In the genomic region with DNA sequence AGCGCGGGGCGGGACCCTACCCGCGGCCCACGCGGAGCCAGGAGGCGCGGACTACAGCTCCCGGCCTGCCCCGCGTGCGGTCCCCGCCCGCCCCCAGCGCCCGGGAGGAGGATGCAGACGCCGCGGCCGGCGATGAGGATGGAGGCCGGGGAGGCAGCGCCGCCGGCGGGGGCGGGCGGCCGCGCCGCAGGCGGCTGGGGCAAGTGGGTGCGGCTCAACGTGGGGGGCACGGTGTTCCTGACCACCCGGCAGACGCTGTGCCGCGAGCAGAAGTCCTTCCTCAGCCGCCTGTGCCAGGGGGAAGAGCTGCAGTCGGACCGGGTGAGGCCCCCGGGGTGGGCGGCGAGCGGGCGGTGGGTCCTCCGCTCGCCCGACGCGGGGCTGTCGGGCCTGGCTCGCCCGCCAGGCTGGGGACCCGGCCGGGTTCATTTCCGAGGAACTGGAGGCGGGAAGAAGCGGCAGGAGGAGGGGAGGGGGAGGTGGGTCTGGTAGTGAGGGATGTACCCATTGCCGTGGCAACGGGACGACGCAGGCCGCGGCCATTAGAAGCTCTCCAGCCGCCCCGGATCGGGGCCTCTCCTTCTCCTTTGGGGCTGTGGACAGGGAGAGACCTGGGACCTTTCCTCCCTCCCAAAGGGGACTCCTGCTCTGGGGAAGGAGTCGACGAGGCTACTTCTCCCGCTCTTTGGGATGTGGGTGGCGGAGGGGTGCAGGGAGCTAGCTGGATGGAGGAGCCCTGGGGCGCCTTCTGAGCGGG, we compare ENCODE assay signal across 8 cellular contexts. TPM values are rescaled to one million over a fixed set of nuclear protein-coding genes. Genes with fewer than 3 reads are reported as not detected.
DNase-seq lines count a peak whose midpoint lies in the region; ATAC-seq and TF ChIP-seq lines count a peak whose summit lies in the region.

A gene with protein sequence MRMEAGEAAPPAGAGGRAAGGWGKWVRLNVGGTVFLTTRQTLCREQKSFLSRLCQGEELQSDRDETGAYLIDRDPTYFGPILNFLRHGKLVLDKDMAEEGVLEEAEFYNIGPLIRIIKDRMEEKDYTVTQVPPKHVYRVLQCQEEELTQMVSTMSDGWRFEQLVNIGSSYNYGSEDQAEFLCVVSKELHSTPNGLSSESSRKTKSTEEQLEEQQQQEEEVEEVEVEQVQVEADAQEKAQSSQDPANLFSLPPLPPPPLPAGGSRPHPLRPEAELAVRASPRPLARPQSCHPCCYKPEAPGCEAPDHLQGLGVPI (plus strand): TSS at position 114 of the 757 bp plus-strand sequence. CDS start 19 bp downstream, at position 133.

- H3K4me1 Mint-ChIP-seq in Caco-2 (ENCODE audit: low read depth, unreplicated experiment): no peaks in the 10 kb centered on the region

- H3K4me1 ChIP-seq in Caco-2: peaks cover 3% of the 10 kb centered on the region; the same call in 1 of the 2 replicates

- DNase-seq in Caco-2 (peak; percentile 67 to 84), NCI-H1105 (lab: John Stamatoyannopoulos, UW) (peak; percentile 68), coronary artery (ENCODE audit: low spot score) (no peak), left lobe of liver (ENCODE audit: low spot score) (peak; percentile 66), cerebellar nuclear complex (lab: John Stamatoyannopoulos, UW) (no peak)
- peak; percentile 85 for DNase-seq in activated CD4-positive, alpha-beta T cell treated with anti-CD3 and anti-CD28 coated beads for 48 hours
- DNase-seq in stimulated activated CD4-positive, alpha-beta T cell treated with anti-CD3 and anti-CD28 coated beads, Interleukin-1b, Interleukin-23, amount 100 ng/mL, for 48 hours: peak; percentile 75

- peak within 1 kb of the TSS; percentile 56 for H3K4me3 ChIP-seq in Caco-2 (ENCODE audit: low read depth, low read length)
- H3K4me3 ChIP-seq in coronary artery: peak within 1 kb of the TSS; percentile 88

- no peaks in the 10 kb centered on the region for H3K9me3 Mint-ChIP-seq in Caco-2 (ENCODE audit: unreplicated experiment)

- POLR2A ChIA-PET in Caco-2 (lab: Charles Lee): interaction anchor here (0.5 to 1.9 kb wide), 5 partner anchors 18 to 556 kb away, joined by 3 to 15 read pairs (median 5); no protein-coding TSS in a partner anchor

- peak within 1 kb of the TSS in 1 of 2 donors; percentile 60 for H3K27ac ChIP-seq in coronary artery

- no peak for TF ChIP-seq CTCF in Caco-2 (IDR thresholded peaks at IDR 0.05; ENCODE audit: insufficient read depth in 1 of 2, low read depth in 1 of 2, low read length in 1 of 2, severe bottlenecking in 1 of 2, unreplicated experiment in 1 of 2)
- TF ChIP-seq CTCF in coronary artery (IDR thresholded peaks at IDR 0.05): no peak

- no peaks in the 10 kb centered on the region for H3K36me3 Mint-ChIP-seq in Caco-2 (ENCODE audit: insufficient read depth, unreplicated experiment)

- intact Hi-C loops in Caco-2 (cut with micrococcal nuclease; ENCODE audit: unreplicated experiment): loop anchor here (2.0 kb wide), 1 partner anchor 19 kb away; no protein-coding TSS in a partner anchor

- no peaks in the 10 kb centered on the region for H3K36me3 ChIP-seq in Caco-2 (ENCODE audit: control insufficient read depth, insufficient read depth, low read length)

- peak; percentile 68 for ATAC-seq in GM21825 (IDR thresholded peaks at IDR 0.05; ENCODE audit: unreplicated experiment)
- ATAC-seq in left lobe of liver: peak; percentile 85

- BruUV-seq in Caco-2 (replicated peaks; lab: Mats Ljungman, UMichigan): no TSS peak

- H3K4me3 Mint-ChIP-seq in Caco-2 (ENCODE audit: unreplicated experiment): peak within 1 kb of the TSS; percentile 72

- CTCF ChIA-PET in Caco-2 (lab: Charles Lee): interaction anchor here (0.7 to 1.9 kb wide), 4 partner anchors 15 to 33 kb away, joined by 3 to 6 read pairs (median 4); a partner anchor contains a TSS

- H3K27me3 Mint-ChIP-seq in Caco-2 (ENCODE audit: insufficient read depth, unreplicated experiment): no peaks in the 10 kb centered on the region

- H3K27ac Mint-ChIP-seq in Caco-2 (ENCODE audit: unreplicated experiment): no peak within 1 kb of the TSS

- no peaks in the 10 kb centered on the region for H3K9me3 ChIP-seq in Caco-2

- H3K27me3 ChIP-seq in Caco-2 (replicated peaks; ENCODE audit: control insufficient read depth, insufficient read depth, low read length): no peaks in the 10 kb centered on the region

RNA-seq across cellular contexts. Expression of the gene that starts here (rescaled TPM):
- total RNA-seq in Caco-2 (2022) (17.2 and 19.8 TPM in 2 replicates), left lobe of liver (2.0 TPM)

Comparison
In these comparisons a context has a peak if more than half of its experiments do, and no peak if none do; other contexts are left out.
1. DNase-seq: peak in Caco-2 (2 of 2), NCI-H1105 (single experiment), activated CD4-positive, alpha-beta T cell treated with anti-CD3 and anti-CD28 coated beads for 48 hours (single experiment), left lobe of liver (single experiment) and stimulated activated CD4-positive, alpha-beta T cell treated with anti-CD3 and anti-CD28 coated beads, Interleukin-1b, Interleukin-23, amount 100 ng/mL, for 48 hours (single experiment); none in coronary artery (single experiment) and cerebellar nuclear complex (0 of 2).